ENCODE assay signal across 20 cellular contexts in genomic region chr15:32864841-32865240, GRCh38.
DNase-seq lines count a peak whose midpoint lies in the region; ATAC-seq, FAIRE-seq and TF ChIP-seq lines count a peak whose summit lies in the region.
"Had no signal": no experiment of that assay in that cellular context is flagged by ENCODE, and none has a peak within 500 bp of the region (broad histone marks: within the 10 kb centered on the region; RNA-seq: fewer than 3 reads in every experiment).

No MANE protein-coding gene starts in this region.

- no peak for ATAC-seq in A549
- no peak for ATAC-seq in IMR-90 (ENCODE audit: low read depth)
- ATAC-seq in activated T-helper 17 cell treated with anti-CD3 and anti-CD28 coated beads, Interleukin-2, amount 50 U/mL, for 72 hours (replicated peaks) = no peak
- ATAC-seq: GM23338, HCT116, HepG2 had no signal

- dilution Hi-C loops in IMR-90 (cut with HindIII; ENCODE audit: low sequenced_read_pairs, unreplicated experiment) = no loop called here

- TF ChIP-seq POLR2A in A549 (IDR thresholded peaks at IDR 0.05; ENCODE audit: low read length) (no peak), IMR-90 (IDR thresholded peaks at IDR 0.05; ENCODE audit: low read depth, low read length) (no peak)

- intact Hi-C loops in IMR-90 (cut with micrococcal nuclease) = loop anchor here (10.0 kb wide), 1 partner anchor 270 kb away; no protein-coding TSS in a partner anchor

- H2BK5ac ChIP-seq in IMR-90 (ENCODE audit: low read depth, low read length, poor library complexity, severe bottlenecking) = peak overlapping the region; percentile 95

- BruUV-seq in IMR-90 (replicated peaks; lab: Mats Ljungman, UMichigan) = no TSS peak

- H3K36me3 Mint-ChIP-seq in astrocyte (ENCODE audit: low read depth, unreplicated experiment) = peaks cover 4% of the 10 kb centered on the region
- H3K36me3 Mint-ChIP-seq in activated T-helper 17 cell treated with anti-CD3 and anti-CD28 coated beads, Interleukin-2, amount 50 U/mL, for 72 hours (ENCODE audit: low read depth) = no peaks in the 10 kb centered on the region
- H3K36me3 Mint-ChIP-seq: CD4-positive, alpha-beta memory T cell had no signal

- in situ Hi-C loops in IMR-90 (cut with MboI; ENCODE audit: low sequenced_read_pairs) = no loop called here

- H3K23ac ChIP-seq in IMR-90 (ENCODE audit: low read depth, low read length) = peak overlapping the region; percentile 73; the same call in 1 of the 2 replicates

- H3K9me3 ChIP-seq in A549 = no peaks in the 10 kb centered on the region
- H3K9me3 ChIP-seq in IMR-90 (ENCODE audit: control insufficient read depth, insufficient read depth, low read length) = no peaks in the 10 kb centered on the region
- H3K9me3 ChIP-seq in astrocyte (ENCODE audit: insufficient read depth, low read depth, low read length) = no peaks in the 10 kb centered on the region

- H2BK20ac ChIP-seq in IMR-90 (ENCODE audit: low read depth, low read length) = peak overlapping the region; percentile 87; the same call in 1 of the 2 replicates

- FAIRE-seq in A549 (lab: Jason Lieb, UNC) = no peak
- FAIRE-seq in astrocyte (lab: Jason Lieb, UNC) = no peak
- FAIRE-seq: GM12892, GM18507, H54, HepG2 had no signal

- H3K4me1 Mint-ChIP-seq in astrocyte (ENCODE audit: low read depth, unreplicated experiment) = peaks cover 45% of the 10 kb centered on the region
- peaks cover 19% of the 10 kb centered on the region for H3K4me1 Mint-ChIP-seq in activated T-helper 17 cell treated with anti-CD3 and anti-CD28 coated beads, Interleukin-2, amount 50 U/mL, for 72 hours

- H3K27ac Mint-ChIP-seq in astrocyte (ENCODE audit: unreplicated experiment) = peak overlapping the region; percentile 67
- no peak overlapping the region for H3K27ac Mint-ChIP-seq in activated T-helper 17 cell treated with anti-CD3 and anti-CD28 coated beads, Interleukin-2, amount 50 U/mL, for 72 hours
- H3K27ac Mint-ChIP-seq: CD4-positive, alpha-beta memory T cell; GM23338 had no signal

- H3K4ac ChIP-seq in IMR-90 (ENCODE audit: low read depth, low read length) = peak overlapping the region; percentile 67; the same call in 1 of the 2 replicates

- H3K56ac ChIP-seq in IMR-90 (ENCODE audit: extremely low read depth, insufficient read depth, low read length) = no peak overlapping the region

- no peak overlapping the region for H2AK9ac ChIP-seq in IMR-90 (replicated peaks; ENCODE audit: low read depth, low read length, poor library complexity)

- no peak overlapping the region for H2BK15ac ChIP-seq in IMR-90 (ENCODE audit: low read depth, low read length)

- WGBS in A549 (ENCODE audit: missing lambda C conversion rate) = 76% methylated on average over 3 of the region's 3 CpGs
- no CpG with 5 or more reads among the region's 3 CpGs for WGBS in IMR-90 (ENCODE audit: extremely low coverage in 2 of 2, insufficient read length in 1 of 2), 2 experiments

- H3K27ac ChIP-seq in A549 = peak overlapping the region; percentile 56 to 89; a peak in 5 of 6 replicates
- peak overlapping the region; percentile 43; the same call in 1 of the 2 replicates for H3K27ac ChIP-seq in IMR-90 (ENCODE audit: insufficient read depth, low read length)
- no peak overlapping the region for H3K27ac ChIP-seq in astrocyte (ENCODE audit: low read depth, low read length)
- H3K27ac ChIP-seq: C4-2B had no signal

- peaks cover 25% of the 10 kb centered on the region for H3K9me1 ChIP-seq in IMR-90 (ENCODE audit: insufficient read depth, low read length)

- H3K9ac ChIP-seq in IMR-90 (ENCODE audit: low read depth, low read length) = no peak overlapping the region
- no peak overlapping the region for H3K9ac ChIP-seq in astrocyte (ENCODE audit: low read length)

- POLR2A ChIA-PET in A549 (lab: Yijun Ruan, JAX) (no interaction called here), IMR-90 (lab: Charles Lee; ENCODE audit: unreplicated experiment) (interaction anchor here (0.6 to 0.7 kb wide), 2 partner anchors 56 to 197 kb away, joined by 3 read pairs; no protein-coding TSS in a partner anchor)

- CTCF ChIA-PET in A549 (lab: Yijun Ruan, JAX) = interaction anchor here (1.0 to 2.3 kb wide), 7 partner anchors 8 to 268 kb away, joined by 3 to 7 read pairs (median 5); no protein-coding TSS in a partner anchor
- CTCF ChIA-PET in IMR-90 (lab: Yijun Ruan, JAX) = no interaction called here

- H3K4me1 ChIP-seq in A549 (peaks cover 45% of the 10 kb centered on the region), IMR-90 (ENCODE audit: control insufficient read depth, insufficient read depth, low read length) (peaks cover 28% of the 10 kb centered on the region), astrocyte (ENCODE audit: insufficient read depth, low read length) (peaks cover 35% of the 10 kb centered on the region)

- TF ChIP-seq RAD21 in A549 (conservative IDR thresholded peaks at IDR 0.05 in 1 of 2, IDR thresholded peaks at IDR 0.05 in 1 of 2) (no peak), IMR-90 (IDR thresholded peaks at IDR 0.05; ENCODE audit: low read length) (no peak)

- peak overlapping the region; percentile 69 for H3K14ac ChIP-seq in IMR-90 (replicated peaks; ENCODE audit: low read depth, low read length)

- H3K79me1 ChIP-seq in IMR-90 (ENCODE audit: low read depth in 1 of 2, low read length in 2 of 2) = peaks cover 28 to 59% of the 10 kb centered on the region in 2 experiments

- peak overlapping the region; percentile 85 for H4K91ac ChIP-seq in IMR-90 (ENCODE audit: insufficient read depth, low read depth, low read length)

- H2AFZ ChIP-seq in IMR-90 (replicated peaks; ENCODE audit: low read length, poor library complexity) (no peak overlapping the region), astrocyte (ENCODE audit: low read depth, low read length) (no peak overlapping the region)
- H2AFZ ChIP-seq: GM23338 had no signal

- peak overlapping the region; percentile 50; the same call in 1 of the 2 replicates for H2AK5ac ChIP-seq in IMR-90 (ENCODE audit: low read depth, low read length)

- H3K79me2 ChIP-seq in astrocyte (ENCODE audit: insufficient read depth, low read length) = no peaks in the 10 kb centered on the region

- H4K20me1 ChIP-seq in IMR-90 (ENCODE audit: insufficient read depth, low read length) (no peaks in the 10 kb centered on the region), astrocyte (ENCODE audit: insufficient read depth, low read length) (no peaks in the 10 kb centered on the region)

- TF ChIP-seq CTCF in A549 (IDR thresholded peaks at IDR 0.05) (no peak), IMR-90 (conservative IDR thresholded peaks at IDR 0.05; ENCODE audit: low read depth, low read length) (no peak), astrocyte (IDR thresholded peaks at IDR 0.05; ENCODE audit: insufficient read depth, low read depth, low read length) (no peak), retinal pigment epithelial cell (conservative IDR thresholded peaks at IDR 0.05; ENCODE audit: low read depth, low read length) (no peak)

- no peak overlapping the region for H3K4me3 ChIP-seq in A549
- no peak overlapping the region for H3K4me3 ChIP-seq in IMR-90 (ENCODE audit: insufficient read depth, low read depth, low read length)
- H3K4me3 ChIP-seq in astrocyte (ENCODE audit: insufficient read depth, low read depth, low read length) = no peak overlapping the region
- H3K4me3 ChIP-seq in retinal pigment epithelial cell (ENCODE audit: low read length) = no peak overlapping the region
- H3K4me3 ChIP-seq: GM23338 had no signal

- no peaks in the 10 kb centered on the region for H3K27me3 ChIP-seq in IMR-90 (ENCODE audit: control insufficient read depth, insufficient read depth, low read length)
- no peaks in the 10 kb centered on the region for H3K27me3 ChIP-seq in astrocyte (ENCODE audit: insufficient read depth, low read length)

- H4K8ac ChIP-seq in IMR-90 (ENCODE audit: low read depth in 2 of 2, low read length in 2 of 2) = peak overlapping the region in 1 of 2 experiments; percentile 84; a peak in 2 of 4 replicates

- H3K18ac ChIP-seq in IMR-90 (ENCODE audit: low read depth, low read length) = peak overlapping the region; percentile 96; the same call in 1 of the 2 replicates

- no peaks in the 10 kb centered on the region; the same call in 1 of the 2 replicates for H3K36me3 ChIP-seq in IMR-90 (ENCODE audit: control insufficient read depth, insufficient read depth, low read length)
- no peaks in the 10 kb centered on the region for H3K36me3 ChIP-seq in astrocyte (ENCODE audit: insufficient read depth, low read length)

- peaks cover 2% of the 10 kb centered on the region for H3K9me3 Mint-ChIP-seq in astrocyte (ENCODE audit: unreplicated experiment)
- H3K9me3 Mint-ChIP-seq in activated T-helper 17 cell treated with anti-CD3 and anti-CD28 coated beads, Interleukin-2, amount 50 U/mL, for 72 hours = no peaks in the 10 kb centered on the region
- H3K9me3 Mint-ChIP-seq: GM23338 had no signal

- peak overlapping the region; percentile 90 for H2BK120ac ChIP-seq in IMR-90 (ENCODE audit: low read depth, low read length)

- no peak overlapping the region for H3K4me3 Mint-ChIP-seq in astrocyte (ENCODE audit: unreplicated experiment)
- H3K4me3 Mint-ChIP-seq in activated T-helper 17 cell treated with anti-CD3 and anti-CD28 coated beads, Interleukin-2, amount 50 U/mL, for 72 hours = no peak overlapping the region
- H3K4me3 Mint-ChIP-seq: CD4-positive, alpha-beta memory T cell; GM23338 had no signal

- H3K4me2 ChIP-seq in A549 = no peak overlapping the region; the same call in 2 of the 3 replicates
- H3K4me2 ChIP-seq in IMR-90 (ENCODE audit: low read depth, low read length) = no peak overlapping the region
- no peak overlapping the region for H3K4me2 ChIP-seq in astrocyte (ENCODE audit: low read length)
- H3K4me2 ChIP-seq: GM23338 had no signal

- H3K27me3 Mint-ChIP-seq in astrocyte (ENCODE audit: low read depth, unreplicated experiment) = no peaks in the 10 kb centered on the region
- H3K27me3 Mint-ChIP-seq in activated T-helper 17 cell treated with anti-CD3 and anti-CD28 coated beads, Interleukin-2, amount 50 U/mL, for 72 hours = no peaks in the 10 kb centered on the region

- H4K5ac ChIP-seq in IMR-90 (ENCODE audit: low read depth, low read length) = peak overlapping the region; percentile 93; the same call in 1 of the 2 replicates

- no peak for TF ChIP-seq EP300 in A549 (IDR thresholded peaks at IDR 0.05)

- DNase-seq in A549 (ENCODE audit: low read depth in 1 of 2, low spot score in 1 of 2) (no peak), IMR-90 (no peak), astrocyte (ENCODE audit: low read depth) (no peak), retinal pigment epithelial cell (ENCODE audit: low read depth) (peak; percentile 61), HCEC 1CT (no peak), T-helper 9 cell (no peak)
- DNase-seq: 8988T; ACHN; CD4-positive, alpha-beta memory T cell; DMS153; DMS79; GDM1 had no signal

TF ChIP-seq in IMR-90, 13 proteins besides CTCF, POLR2A, EP300 and RAD21 (continues in another document):
- TF ChIP-seq FOS (IDR thresholded peaks at IDR 0.05; ENCODE audit: low read depth, low read length) (no peak), BHLHE40 (IDR thresholded peaks at IDR 0.05; ENCODE audit: low read depth, low read length) (no peak), NFE2L2 (IDR thresholded peaks at IDR 0.05; ENCODE audit: low read depth, low read length) (no peak), RFX5 (IDR thresholded peaks at IDR 0.05; ENCODE audit: low read depth, low read length) (no peak), RCOR1 (IDR thresholded peaks at IDR 0.05; ENCODE audit: insufficient replicate concordance, low read length) (no peak), MAZ (IDR thresholded peaks at IDR 0.05; ENCODE audit: borderline replicate concordance, low read depth, low read length) (no peak)
